ENCODE assay signal across 24 cellular contexts in genomic region chr7:65342723-65343629, GRCh38.
"Had no signal": no experiment of that assay in that cellular context is flagged by ENCODE, and none has a peak within 500 bp of the region (broad histone marks: within the 10 kb centered on the region; RNA-seq: fewer than 3 reads in every experiment).

No MANE protein-coding gene starts in this region.

- H3K4me3 Mint-ChIP-seq: natural killer cell treated with Interleukin-12 subunit alpha and Interleukin-12 subunit beta and Interleukin-15 and Interleukin-18, amount 100 ng/mL, for 72 hours; neural progenitor cell; stimulated activated effector memory CD8-positive, alpha-beta T cell treated with anti-CD3 and anti-CD28 coated beads, Interleukin-12 subunit alpha, Interleukin-12 subunit beta, amount 100 ng/mL, for 72 hours; stimulated activated naive CD8-positive, alpha-beta T cell treated with anti-CD3 and anti-CD28 coated beads, Interleukin-15, Interleukin-2, amounts not matched to agents 100 ng/mL and 50 ng/mL, for 24 hours had no signal

- H3K36me3 ChIP-seq: gastroesophageal sphincter, heart left ventricle, left ventricle myocardium inferior, lower lobe of right lung, neural progenitor cell, prostate gland, right atrium auricular region, sigmoid colon, thoracic aorta, tibial nerve, upper lobe of left lung had no signal

- H3K9ac ChIP-seq: neural progenitor cell, parathyroid adenoma had no signal

- H3K36me3 Mint-ChIP-seq: natural killer cell treated with Interleukin-12 subunit alpha and Interleukin-12 subunit beta and Interleukin-15 and Interleukin-18, amount 100 ng/mL, for 72 hours; stimulated activated effector memory CD8-positive, alpha-beta T cell treated with anti-CD3 and anti-CD28 coated beads, Interleukin-12 subunit alpha, Interleukin-12 subunit beta, amount 100 ng/mL, for 72 hours had no signal

- H3K27ac Mint-ChIP-seq: natural killer cell treated with Interleukin-12 subunit alpha and Interleukin-12 subunit beta and Interleukin-15 and Interleukin-18, amount 100 ng/mL, for 72 hours; neural progenitor cell; stimulated activated effector memory CD8-positive, alpha-beta T cell treated with anti-CD3 and anti-CD28 coated beads, Interleukin-12 subunit alpha, Interleukin-12 subunit beta, amount 100 ng/mL, for 72 hours; stimulated activated naive CD8-positive, alpha-beta T cell treated with anti-CD3 and anti-CD28 coated beads, Interleukin-15, Interleukin-2, amounts not matched to agents 100 ng/mL and 50 ng/mL, for 24 hours had no signal

- H3K4me3 ChIP-seq: gastroesophageal sphincter, heart left ventricle, left ventricle myocardium inferior, lower lobe of right lung, neural progenitor cell, prostate gland, right atrium auricular region, sigmoid colon, thoracic aorta, tibial nerve, upper lobe of left lung had no signal

- H3K4me1 ChIP-seq: gastroesophageal sphincter, heart left ventricle, left ventricle myocardium inferior, lower lobe of right lung, neural progenitor cell, parathyroid adenoma, prostate gland, right atrium auricular region, sigmoid colon, tibial nerve, upper lobe of left lung had no signal

- ATAC-seq: esophagus mucosa; gastroesophageal sphincter; heart left ventricle; left cardiac atrium; lower lobe of right lung; natural killer cell treated with Interleukin-12 subunit alpha and Interleukin-12 subunit beta and Interleukin-15 and Interleukin-18, amount 100 ng/mL, for 72 hours; stimulated activated effector memory CD8-positive, alpha-beta T cell treated with anti-CD3 and anti-CD28 coated beads, Interleukin-12 subunit alpha, Interleukin-12 subunit beta, amount 100 ng/mL, for 72 hours had no signal

- H3K27ac ChIP-seq: epithelial cell of prostate, gastroesophageal sphincter, heart left ventricle, left ventricle myocardium inferior, lower lobe of right lung, neural progenitor cell, parathyroid adenoma, prostate gland, right atrium auricular region, sigmoid colon, thoracic aorta, tibial nerve, upper lobe of left lung had no signal

- H3K9me3 Mint-ChIP-seq: natural killer cell treated with Interleukin-12 subunit alpha and Interleukin-12 subunit beta and Interleukin-15 and Interleukin-18, amount 100 ng/mL, for 72 hours; stimulated activated effector memory CD8-positive, alpha-beta T cell treated with anti-CD3 and anti-CD28 coated beads, Interleukin-12 subunit alpha, Interleukin-12 subunit beta, amount 100 ng/mL, for 72 hours had no signal

- H3K4me1 Mint-ChIP-seq: neural progenitor cell; stimulated activated effector memory CD8-positive, alpha-beta T cell treated with anti-CD3 and anti-CD28 coated beads, Interleukin-12 subunit alpha, Interleukin-12 subunit beta, amount 100 ng/mL, for 72 hours had no signal

- DNase-seq: cerebellar nuclear complex; cortex of kidney; foreskin fibroblast; heart left ventricle; hippocampal formation; left cardiac atrium; left ventricle myocardium inferior; lower lobe of right lung; sigmoid colon; stimulated activated CD4-positive, alpha-beta T cell treated with anti-CD3 and anti-CD28 coated beads, Interleukin-2, amount 100 ng/mL, for 24 hours; stimulated activated CD4-positive, alpha-beta T cell treated with anti-CD3 and anti-CD28 coated beads, Interleukin-4, amount 100 ng/mL, for 24 hours; upper lobe of left lung had no signal

- H3K9me3 ChIP-seq: lower lobe of right lung, prostate gland, sigmoid colon, thoracic aorta, upper lobe of left lung had no signal

- H3K27me3 ChIP-seq: gastroesophageal sphincter, heart left ventricle, neural progenitor cell, right atrium auricular region, sigmoid colon, tibial nerve, upper lobe of left lung had no signal
